Comparison of ENCODE assay signal across 13 cellular contexts in genomic region chr6:166542580-166542912, GRCh38. TPM values are rescaled to one million over a fixed set of nuclear protein-coding genes. Genes with fewer than 3 reads are reported as not detected.
DNase-seq lines count a peak whose midpoint lies in the region; FAIRE-seq and TF ChIP-seq lines count a peak whose summit lies in the region.
"Had no signal": no experiment of that assay in that cellular context is flagged by ENCODE, and none has a peak within 500 bp of the region (broad histone marks: within the 10 kb centered on the region; RNA-seq: fewer than 3 reads in every experiment).

No MANE protein-coding gene starts in this region.

- peak overlapping the region; percentile 56 for H3K4me2 ChIP-seq in osteoblast (ENCODE audit: insufficient read depth, low read length)

- H2AFZ ChIP-seq in osteoblast (ENCODE audit: low read length): no peak overlapping the region

- FAIRE-seq in RCC 7860 (lab: Jason Lieb, UNC): no peak

- TF ChIP-seq POLR2A in esophagus squamous epithelium (IDR thresholded peaks at IDR 0.05): no peak

- H3K36me3 Mint-ChIP-seq in Calu3 (ENCODE audit: insufficient read depth, unreplicated experiment): peaks cover 17% of the 10 kb centered on the region

- no peaks in the 10 kb centered on the region for H3K27me3 Mint-ChIP-seq in Calu3 (ENCODE audit: unreplicated experiment)
- H3K27me3 Mint-ChIP-seq: activated CD4-positive, alpha-beta T cell treated with anti-CD3 and anti-CD28 coated beads, Interleukin-2, amount 10 ng/mL, durations not matched to agents 7 days and 5 days; activated naive CD4-positive, alpha-beta T cell treated with anti-CD3 and anti-CD28 coated beads, Interleukin-2, amount 50 U/mL, for 24 hours had no signal

- H3K9me3 ChIP-seq in esophagus squamous epithelium: no peaks in the 10 kb centered on the region
- no peaks in the 10 kb centered on the region for H3K9me3 ChIP-seq in osteoblast (ENCODE audit: low read depth, low read length)
- H3K9me3 ChIP-seq: spleen had no signal

- H3K9me3 Mint-ChIP-seq in Calu3 (ENCODE audit: low read depth, unreplicated experiment): no peaks in the 10 kb centered on the region
- H3K9me3 Mint-ChIP-seq: activated CD4-positive, alpha-beta T cell treated with anti-CD3 and anti-CD28 coated beads, Interleukin-2, amount 10 ng/mL, durations not matched to agents 7 days and 5 days; activated naive CD4-positive, alpha-beta T cell treated with anti-CD3 and anti-CD28 coated beads, Interleukin-2, amount 50 U/mL, for 24 hours had no signal

- H3K27ac Mint-ChIP-seq in Calu3 (ENCODE audit: unreplicated experiment): peak overlapping the region; percentile 31
- H3K27ac Mint-ChIP-seq: activated CD4-positive, alpha-beta T cell treated with anti-CD3 and anti-CD28 coated beads, Interleukin-2, amount 10 ng/mL, durations not matched to agents 7 days and 5 days had no signal

- peak; percentile 54 for DNase-seq in Calu3
- peak; percentile 7 for DNase-seq in RCC 7860 (ENCODE audit: low spot score)
- no peak for DNase-seq in esophagus squamous epithelium (lab: John Stamatoyannopoulos, UW)
- no peak for DNase-seq in osteoblast (ENCODE audit: insufficient read length, low spot score, missing footprints)
- DNase-seq in ecto neural progenitor cell (ENCODE audit: low spot score): no peak
- no peak for DNase-seq in stimulated activated CD4-positive, alpha-beta T cell treated with anti-CD3 and anti-CD28 coated beads, Interleukin-2, amount 100 ng/mL, for 48 hours
- no peak for DNase-seq in CD1c-positive myeloid dendritic cell (ENCODE audit: extremely low spot score)
- DNase-seq in NOMO-1 treated with dmso at 0.1 percent for 144 hours (lab: John Stamatoyannopoulos, UW; ENCODE audit: unreplicated experiment): no peak
- DNase-seq: activated CD4-positive, alpha-beta T cell treated with anti-CD3 and anti-CD28 coated beads, Interleukin-2, amount 10 ng/mL, durations not matched to agents 7 days and 5 days; GOT3; NCI-H1694; spleen had no signal

- H3K27me3 ChIP-seq in esophagus squamous epithelium (no peaks in the 10 kb centered on the region), osteoblast (ENCODE audit: insufficient read depth, low read length) (no peaks in the 10 kb centered on the region)
- H3K27me3 ChIP-seq: spleen had no signal

- H3K79me2 ChIP-seq in osteoblast (ENCODE audit: insufficient read depth, low read length): peaks cover 20% of the 10 kb centered on the region

- H3K4me3 Mint-ChIP-seq in Calu3 (ENCODE audit: low read depth, unreplicated experiment): peak overlapping the region; percentile 69
- H3K4me3 Mint-ChIP-seq: activated CD4-positive, alpha-beta T cell treated with anti-CD3 and anti-CD28 coated beads, Interleukin-2, amount 10 ng/mL, durations not matched to agents 7 days and 5 days had no signal

- peaks cover 4 to 31% (median 15%) of the 10 kb centered on the region in 3 donors for H3K4me1 ChIP-seq in esophagus squamous epithelium
- peaks cover 21% of the 10 kb centered on the region for H3K4me1 ChIP-seq in osteoblast (ENCODE audit: insufficient read depth, low read length)

- H3K27ac ChIP-seq in esophagus squamous epithelium (peak overlapping the region in 3 of 4 donors; percentile 31 to 61 (median 38)), osteoblast (ENCODE audit: low read depth, low read length) (no peak overlapping the region)

- 32 to 58% methylated on average over 4 of the region's 4 CpGs for WGBS in esophagus squamous epithelium, 2 donors

- peaks cover 30% of the 10 kb centered on the region for H3K4me1 Mint-ChIP-seq in Calu3 (ENCODE audit: low read depth, unreplicated experiment)

- CTCF ChIA-PET in Calu3 (lab: Charles Lee): interaction anchor here (1.1 to 1.5 kb wide), 3 partner anchors 14 to 195 kb away, joined by 3 to 5 read pairs (median 4); partner anchors contain the start of gene RPS6KA2

- BruUV-seq in Calu3 (replicated peaks; lab: Mats Ljungman, UMichigan): no TSS peak

- no peak overlapping the region for H3K4me3 ChIP-seq in esophagus squamous epithelium
- H3K4me3 ChIP-seq in osteoblast (ENCODE audit: insufficient read depth, low read length): no peak overlapping the region

- H3K36me3 ChIP-seq in esophagus squamous epithelium (peaks cover 0 to 12% (median 0%) of the 10 kb centered on the region in 3 donors), osteoblast (ENCODE audit: insufficient read depth, low read length) (peaks cover 6% of the 10 kb centered on the region)

- no peaks in the 10 kb centered on the region for H4K20me1 ChIP-seq in osteoblast (ENCODE audit: insufficient read depth, low read length)

- no peak for TF ChIP-seq CTCF in Calu3 (IDR thresholded peaks at IDR 0.05; ENCODE audit: unreplicated experiment)
- TF ChIP-seq CTCF in esophagus squamous epithelium (IDR thresholded peaks at IDR 0.05): no peak
- TF ChIP-seq CTCF in osteoblast (IDR thresholded peaks at IDR 0.05; ENCODE audit: extremely low read depth, low read depth, low read length): no peak

- intact Hi-C loops in Calu3 (cut with micrococcal nuclease; ENCODE audit: unreplicated experiment): loop anchor here (5.0 kb wide), 1 partner anchor 85 kb away; the partner anchor contains the start of gene RPS6KA2
- intact Hi-C loops in esophagus squamous epithelium (cut with DNase I): no loop called here

RNA-seq across cellular contexts. Expression of gene RAMACL, which starts 43.9 kb away (rescaled TPM):
- total RNA-seq in Calu3 (2022) (1.3 and 2.2 TPM in 2 replicates), esophagus squamous epithelium (1 to 10 TPM in 3 of 4 donors, under 1 TPM in 1; 0.99 to 2.7 (median 1.3) TPM), osteoblast (3.3 and 4.1 TPM in 2 replicates)

Comparison
In these comparisons a context has a peak if more than half of its experiments do, and no peak if none do; other contexts are left out.
1. DNase-seq: peak in Calu3 (single experiment) and RCC 7860 (single experiment); none in esophagus squamous epithelium (single experiment), osteoblast (single experiment), ecto neural progenitor cell (single experiment), stimulated activated CD4-positive, alpha-beta T cell treated with anti-CD3 and anti-CD28 coated beads, Interleukin-2, amount 100 ng/mL, for 48 hours (0 of 2), CD1c-positive myeloid dendritic cell (single experiment) and NOMO-1 treated with dmso at 0.1 percent for 144 hours (single experiment).